ENCODE assay signal across 1 cellular context in genomic region chr1:1925437-1926345, GRCh38.
A peak's percentile ranks its signal among the peaks of the same experiment; 100 is the strongest.
TF ChIP-seq lines count a peak whose summit lies in the region.

No MANE protein-coding gene starts in this region.

TF ChIP-seq in HepG2, 621 proteins besides CTCF, POLR2A, EP300 and RAD21:
- TF ChIP-seq REPIN1 (CRISPR knock-in tag; IDR thresholded peaks at IDR 0.05; ENCODE audit: borderline replicate concordance, low read depth) (no peak), BRD4 (CRISPR knock-in tag; IDR thresholded peaks at IDR 0.05) (no peak), PITX1 (CRISPR knock-in tag; IDR thresholded peaks at IDR 0.05) (no peak), ZNF263 (CRISPR knock-in tag; IDR thresholded peaks at IDR 0.05) (0 out of 2 replicates have a peak, but pooled peaks have one; percentile 29), CSRNP1 (CRISPR knock-in tag; IDR thresholded peaks at IDR 0.05) (no peak), ELF1 (CRISPR knock-in tag; IDR thresholded peaks at IDR 0.05) (no peak), BHLHE40 (IDR thresholded peaks at IDR 0.05; ENCODE audit: low read length) (0 out of 2 replicates have a peak, but pooled peaks have one; percentile 29), ZNF468 (CRISPR knock-in tag; IDR thresholded peaks at IDR 0.05) (no peak), ZNF260 (CRISPR knock-in tag; IDR thresholded peaks at IDR 0.05; ENCODE audit: borderline replicate concordance, low read depth) (no peak), FOXK2 (IDR thresholded peaks at IDR 0.05) (no peak), ZIK1 (CRISPR knock-in tag; IDR thresholded peaks at IDR 0.05; ENCODE audit: borderline replicate concordance, low read depth) (no peak), ZBTB25 (CRISPR knock-in tag; IDR thresholded peaks at IDR 0.05) (no peak), ZNF749 (CRISPR knock-in tag; IDR thresholded peaks at IDR 0.05; ENCODE audit: borderline replicate concordance) (no peak), MEF2D (CRISPR knock-in tag; IDR thresholded peaks at IDR 0.05) (no peak), STAT5B (CRISPR knock-in tag; IDR thresholded peaks at IDR 0.05) (no peak), PHF8 (CRISPR knock-in tag; IDR thresholded peaks at IDR 0.05) (no peak), USF2 (IDR thresholded peaks at IDR 0.05; ENCODE audit: low read depth, low read length) (peak; percentile 49; the same call in 1 of the 2 replicates), USF2 (CRISPR knock-in tag; IDR thresholded peaks at IDR 0.05; ENCODE audit: borderline replicate concordance) (peak; percentile 53; the same call in 1 of the 2 replicates)
